Comparison of ENCODE assay signal across 8 cellular contexts in genomic region chr16:4293822-4294457, GRCh38. TPM values are rescaled to one million over a fixed set of nuclear protein-coding genes. Genes with fewer than 3 reads are reported as not detected.
DNase-seq lines count a peak whose midpoint lies in the region; ATAC-seq, FAIRE-seq and TF ChIP-seq lines count a peak whose summit lies in the region.

No MANE protein-coding gene starts in this region.

- peak overlapping the region; percentile 68 for H3K27ac ChIP-seq in psoas muscle

- peak overlapping the region; percentile 45 for H3K4me3 ChIP-seq in psoas muscle

- intact Hi-C loops in psoas muscle (cut with DNase I) = loop anchor here in 1 of 2 donors (10.0 kb wide), 1 partner anchor 111 kb away; no protein-coding TSS in a partner anchor

- WGBS in psoas muscle, 3 donors = 16 to 18% (median 16%) methylated on average over 19 to 20 of the region's 20 CpGs

- DNase-seq in HTR-8/SVneo (ENCODE audit: insufficient read length, low spot score) (peak; percentile 79), SHP77 treated with DMSO at 0.1 percent for 48 hours (lab: John Stamatoyannopoulos, UW) (peak; percentile 54), glutamatergic neuron (peak; percentile 76), psoas muscle (peak; percentile 59 to 80)

- H3K4me3 Mint-ChIP-seq in glutamatergic neuron (ENCODE audit: unreplicated experiment) = peak overlapping the region; percentile 69

- ATAC-seq in psoas muscle (peak; percentile 84 to 89 (median 86)), HG02798 (IDR thresholded peaks at IDR 0.05; ENCODE audit: poor library complexity, unreplicated experiment) (no peak), GM21526 (IDR thresholded peaks at IDR 0.05; ENCODE audit: low FRiP score, unreplicated experiment) (no peak), HG02970 (IDR thresholded peaks at IDR 0.05; ENCODE audit: low FRiP score, unreplicated experiment) (no peak), GM19463 (IDR thresholded peaks at IDR 0.05; ENCODE audit: unreplicated experiment) (no peak)

- no peaks in the 10 kb centered on the region for H3K9me3 ChIP-seq in psoas muscle

- H3K4me1 Mint-ChIP-seq in glutamatergic neuron (ENCODE audit: low read depth, unreplicated experiment) = peaks cover 21% of the 10 kb centered on the region

- H3K9me3 Mint-ChIP-seq in glutamatergic neuron (ENCODE audit: unreplicated experiment) = peaks cover 7% of the 10 kb centered on the region

- no peaks in the 10 kb centered on the region for H3K36me3 ChIP-seq in psoas muscle (ENCODE audit: insufficient read depth in 1 of 2, low read depth in 1 of 2)

- peaks cover 4% of the 10 kb centered on the region for H3K27me3 Mint-ChIP-seq in glutamatergic neuron (ENCODE audit: unreplicated experiment)

- TF ChIP-seq CTCF in glutamatergic neuron (IDR thresholded peaks at IDR 0.05; ENCODE audit: partially characterized antibody, unreplicated experiment) (no peak), psoas muscle (IDR thresholded peaks at IDR 0.05) (no peak)

- H3K27me3 ChIP-seq in psoas muscle (ENCODE audit: insufficient read depth in 3 of 3, low read length in 2 of 3) = no peaks in the 10 kb centered on the region

- peak; percentile 97 for FAIRE-seq in HTR-8/SVneo (lab: Jason Lieb, UNC)

- no peaks in the 10 kb centered on the region for H3K36me3 Mint-ChIP-seq in glutamatergic neuron (ENCODE audit: unreplicated experiment)

- H3K27ac Mint-ChIP-seq in glutamatergic neuron (ENCODE audit: unreplicated experiment) = peak overlapping the region; percentile 33

- H3K4me1 ChIP-seq in psoas muscle = peaks cover 52% of the 10 kb centered on the region

RNA-seq across cellular contexts. Expression of gene TFAP4, which starts 21.1 kb away (rescaled TPM):
- total RNA-seq in glutamatergic neuron (ENCODE audit: unreplicated experiment) (13.0 TPM), psoas muscle (1 to 10 TPM; 3.8 to 5.7 (median 4.5) TPM)
- 1 to 10 TPM; 3.0 to 8.2 (median 7.0) TPM for polyA plus RNA-seq in psoas muscle

RNA-seq across cellular contexts. Expression of gene GLIS2, which starts 21.9 kb away (rescaled TPM):
- total RNA-seq in glutamatergic neuron (ENCODE audit: unreplicated experiment) (16.5 TPM), psoas muscle (1 to 10 TPM; 1.7 to 3.3 (median 2.4) TPM)
- polyA plus RNA-seq in psoas muscle = 1 to 10 TPM in 2 of 3 donors, under 1 TPM in 1; 0.96 to 1.3 (median 1.0) TPM

RNA-seq across cellular contexts. Expression of gene SRL, which starts 52.1 kb away (rescaled TPM):
- total RNA-seq in glutamatergic neuron (ENCODE audit: unreplicated experiment) (0.37 TPM), psoas muscle (100 to 1,000 TPM; 305 to 552 (median 476) TPM)
- polyA plus RNA-seq in psoas muscle = 100 to 1,000 TPM; 196 to 276 (median 206) TPM

RNA-seq across cellular contexts. Expression of gene PAM16, which starts 57.2 kb away (rescaled TPM):
- total RNA-seq in glutamatergic neuron (ENCODE audit: unreplicated experiment) (33.1 TPM), psoas muscle (10 to 100 TPM; 60.5 to 84.2 (median 70.7) TPM)
- 100 to 1,000 TPM; 144 to 163 (median 160) TPM for polyA plus RNA-seq in psoas muscle

Comparison
In these comparisons a context has a peak if more than half of its experiments do, and no peak if none do; other contexts are left out.
1. ATAC-seq: peak in psoas muscle (4 of 4); none in HG02798 (single experiment), GM21526 (single experiment), HG02970 (single experiment) and GM19463 (single experiment).
2. RNA of gene SRL, which starts 52.1 kb away (total RNA-seq): 305 to 552 TPM in psoas muscle; 0.37 TPM in glutamatergic neuron (single experiment); every median in the first group is over 100 times any median in the second.
3. Peak in every context shown above with its lines, with median percentiles within 50 percentile points of each other: DNase-seq.